In the genomic region with DNA sequence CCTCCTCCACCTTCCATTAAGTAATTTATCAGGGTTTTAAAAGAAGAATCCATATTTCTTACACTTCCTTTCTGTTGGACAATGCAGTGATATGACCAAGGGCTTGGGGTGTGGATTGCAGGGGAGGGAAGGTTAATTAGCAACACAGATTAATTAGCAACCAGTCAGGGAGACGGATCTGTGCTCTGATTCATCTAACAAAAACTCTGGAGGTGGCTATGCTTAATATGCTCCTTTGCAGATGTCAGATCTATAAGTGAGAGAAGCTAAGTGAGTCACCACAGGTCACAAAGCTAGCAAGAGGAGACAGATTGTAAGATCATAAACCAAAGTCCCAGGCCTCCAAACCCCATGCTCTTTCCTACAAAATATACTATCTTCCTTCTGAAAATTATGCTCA, we compare ENCODE assay signal across 13 cellular contexts.
DNase-seq lines count a peak whose midpoint lies in the region; ATAC-seq, FAIRE-seq and TF ChIP-seq lines count a peak whose summit lies in the region.
"Had no signal": no experiment of that assay in that cellular context is flagged by ENCODE, and none has a peak within 500 bp of the region (broad histone marks: within the 10 kb centered on the region; RNA-seq: fewer than 3 reads in every experiment).

No MANE protein-coding gene starts in this region.

- H3K36me3 Mint-ChIP-seq in activated CD4-positive, alpha-beta memory T cell treated with anti-CD3 and anti-CD28 coated beads, Interleukin-2, amount 10 ng/mL, durations not matched to agents 7 days and 5 days (ENCODE audit: low read depth) = peaks cover 8% of the 10 kb centered on the region

- H3K4me1 Mint-ChIP-seq in activated CD4-positive, alpha-beta memory T cell treated with anti-CD3 and anti-CD28 coated beads, Interleukin-2, amount 10 ng/mL, durations not matched to agents 7 days and 5 days = peaks cover 88% of the 10 kb centered on the region

- intact Hi-C loops in left ventricle myocardium inferior (cut with micrococcal nuclease) = no loop called here

- POLR2A ChIA-PET in activated CD4-positive, alpha-beta memory T cell treated with anti-CD3 and anti-CD28 coated beads, Interleukin-2, amount 10 ng/mL, durations not matched to agents 7 days and 5 days (lab: Charles Lee) = interaction anchor here (0.9 to 18.0 kb wide), 7 partner anchors 9 to 186 kb away, joined by 3 to 408 read pairs (median 19); no protein-coding TSS in a partner anchor

- dilution Hi-C loops in keratinocyte (cut with MboI; ENCODE audit: extremely low pct_ligation_motif_present, low sequenced_read_pairs) = no loop called here

- H3K27ac Mint-ChIP-seq in activated CD4-positive, alpha-beta memory T cell treated with anti-CD3 and anti-CD28 coated beads, Interleukin-2, amount 10 ng/mL, durations not matched to agents 7 days and 5 days = peak overlapping the region; percentile 90

- H3K36me3 ChIP-seq in GM23248 (ENCODE audit: low read depth) (no peaks in the 10 kb centered on the region), keratinocyte (ENCODE audit: control insufficient read depth in 2 of 2, extremely low read depth in 1 of 2, insufficient read depth in 2 of 2, low read length in 2 of 2) (no peaks in the 10 kb centered on the region), left ventricle myocardium inferior (no peaks in the 10 kb centered on the region)
- H3K36me3 ChIP-seq: thoracic aorta had no signal

- H3K27ac ChIP-seq in GM23248 (peak overlapping the region; percentile 58), keratinocyte (ENCODE audit: control insufficient read depth, insufficient read depth, low read length) (peak overlapping the region; percentile 99), left ventricle myocardium inferior (replicated peaks) (no peak overlapping the region)
- H3K27ac ChIP-seq: thoracic aorta had no signal

- CTCF ChIA-PET in activated CD4-positive, alpha-beta memory T cell treated with anti-CD3 and anti-CD28 coated beads, Interleukin-2, amount 10 ng/mL, durations not matched to agents 7 days and 5 days (lab: Charles Lee) = interaction anchor here (1.2 to 1.4 kb wide), 2 partner anchors 18 to 21 kb away, joined by 3 to 5 read pairs; no protein-coding TSS in a partner anchor

- whole genome bisulfite sequencing in GM23248 (ENCODE audit: low coverage in 1 of 2, low lambda C conversion rate in 2 of 2, missing lambda C conversion rate in 2 of 2), 2 experiments = 0 to 6% methylated on average over 1 of the region's 1 CpG

- peak; percentile 98 for FAIRE-seq in keratinocyte (lab: Jason Lieb, UNC)
- FAIRE-seq: D721Med had no signal

- no peak for TF ChIP-seq CTCF in keratinocyte (optimal IDR thresholded peaks at IDR 0.05 in 1 of 3, IDR thresholded peaks at IDR 0.05 in 1 of 3, conservative IDR thresholded peaks at IDR 0.05 in 1 of 3; ENCODE audit: extremely low read depth in 1 of 3, insufficient read depth in 2 of 3, low read length in 3 of 3)
- no peak for TF ChIP-seq CTCF in left ventricle myocardium inferior (IDR thresholded peaks at IDR 0.05; ENCODE audit: borderline replicate concordance)

- H4K20me1 ChIP-seq in GM23248 (ENCODE audit: insufficient read depth) = no peaks in the 10 kb centered on the region
- H4K20me1 ChIP-seq in keratinocyte (ENCODE audit: control insufficient read depth, extremely low read depth, insufficient read depth, low read length) = no peaks in the 10 kb centered on the region

- no peaks in the 10 kb centered on the region for H3K27me3 Mint-ChIP-seq in activated CD4-positive, alpha-beta memory T cell treated with anti-CD3 and anti-CD28 coated beads, Interleukin-2, amount 10 ng/mL, durations not matched to agents 7 days and 5 days

- H2AFZ ChIP-seq in GM23248 = no peak overlapping the region
- no peak overlapping the region for H2AFZ ChIP-seq in keratinocyte (ENCODE audit: control insufficient read depth, low read length)

- H3K27me3 ChIP-seq in GM23248 (replicated peaks; ENCODE audit: insufficient read depth) (no peaks in the 10 kb centered on the region), keratinocyte (ENCODE audit: control insufficient read depth, extremely low read depth, insufficient read depth, low read length) (no peaks in the 10 kb centered on the region), left ventricle myocardium inferior (ENCODE audit: low read depth) (peaks cover 10% of the 10 kb centered on the region)
- H3K27me3 ChIP-seq: body of pancreas had no signal

- H3K4me3 Mint-ChIP-seq in activated CD4-positive, alpha-beta memory T cell treated with anti-CD3 and anti-CD28 coated beads, Interleukin-2, amount 10 ng/mL, durations not matched to agents 7 days and 5 days = no peak overlapping the region

- ATAC-seq in GM19324 (IDR thresholded peaks at IDR 0.05; ENCODE audit: low FRiP score, unreplicated experiment) = no peak
- ATAC-seq in HG03521 (IDR thresholded peaks at IDR 0.05; ENCODE audit: unreplicated experiment) = no peak
- ATAC-seq: body of pancreas had no signal

- H3K9me1 ChIP-seq in keratinocyte (ENCODE audit: control insufficient read depth, extremely low read depth, insufficient read depth, low read length) = no peaks in the 10 kb centered on the region

- no peak overlapping the region for H3K4me3 ChIP-seq in GM23248
- H3K4me3 ChIP-seq in keratinocyte (ENCODE audit: control insufficient read depth in 2 of 3, extremely low read depth in 1 of 3, insufficient read depth in 2 of 3, low read depth in 1 of 3, low read length in 3 of 3) = peak overlapping the region in 1 of 3 experiments; percentile 2
- no peak overlapping the region for H3K4me3 ChIP-seq in left ventricle myocardium inferior
- H3K4me3 ChIP-seq: body of pancreas, thoracic aorta had no signal

- H3F3A ChIP-seq in GM23248 (ENCODE audit: insufficient read depth) = peaks cover 22% of the 10 kb centered on the region; the same call in 1 of the 2 replicates

- H3K9ac ChIP-seq in GM23248 = no peak overlapping the region
- peak overlapping the region; percentile 61 for H3K9ac ChIP-seq in keratinocyte (ENCODE audit: control insufficient read depth, extremely low read depth, insufficient read depth, low read length)

- H3K9me3 ChIP-seq in GM23248 (ENCODE audit: low read depth) (no peaks in the 10 kb centered on the region), keratinocyte (ENCODE audit: control insufficient read depth, low read depth, low read length) (no peaks in the 10 kb centered on the region), left ventricle myocardium inferior (replicated peaks) (no peaks in the 10 kb centered on the region)
- H3K9me3 ChIP-seq: body of pancreas, thoracic aorta had no signal

- H3K9me2 ChIP-seq in GM23248 (ENCODE audit: insufficient read depth) = no peaks in the 10 kb centered on the region

- peak; percentile 30 for DNase-seq in AG08395 (ENCODE audit: low spot score)
- peak; percentile 83 for DNase-seq in GM23248
- DNase-seq in activated CD4-positive, alpha-beta memory T cell treated with anti-CD3 and anti-CD28 coated beads, Interleukin-2, amount 10 ng/mL, durations not matched to agents 7 days and 5 days = no peak
- DNase-seq in keratinocyte (ENCODE audit: low read depth, low spot score) = peak; percentile 76
- no peak for DNase-seq in left ventricle myocardium inferior
- no peak for DNase-seq in NCI-H187 treated with DMSO at 0.1 percent for 48 hours (lab: John Stamatoyannopoulos, UW)
- DNase-seq: body of pancreas, glutamatergic neuron, KBM-7 had no signal

- H3K4me2 ChIP-seq in GM23248 (ENCODE audit: unreplicated experiment) (peak overlapping the region; percentile 31), keratinocyte (ENCODE audit: control insufficient read depth, extremely low read depth, insufficient read depth, low read depth, low read length) (peak overlapping the region; percentile 71)

- H3K79me2 ChIP-seq in GM23248 (ENCODE audit: insufficient read depth) (no peaks in the 10 kb centered on the region), keratinocyte (ENCODE audit: control insufficient read depth, insufficient read depth, low read length) (no peaks in the 10 kb centered on the region)

- in situ Hi-C loops in GM23248 (cut with MboI) = no loop called here

- H3K4me1 ChIP-seq in GM23248 (ENCODE audit: insufficient read depth) (peaks cover 31% of the 10 kb centered on the region), keratinocyte (ENCODE audit: control insufficient read depth, extremely low read depth, insufficient read depth, low read length) (peaks cover 52% of the 10 kb centered on the region), left ventricle myocardium inferior (peaks cover 10% of the 10 kb centered on the region)

- H3K9me3 Mint-ChIP-seq in activated CD4-positive, alpha-beta memory T cell treated with anti-CD3 and anti-CD28 coated beads, Interleukin-2, amount 10 ng/mL, durations not matched to agents 7 days and 5 days = no peaks in the 10 kb centered on the region

Comparison
In these comparisons a context has a peak if more than half of its experiments do, and no peak if none do; other contexts are left out.
1. DNase-seq: peak in AG08395 (single experiment), GM23248 (single experiment) and keratinocyte (single experiment); none in activated CD4-positive, alpha-beta memory T cell treated with anti-CD3 and anti-CD28 coated beads, Interleukin-2, amount 10 ng/mL, durations not matched to agents 7 days and 5 days (single experiment), left ventricle myocardium inferior (single experiment) and NCI-H187 treated with DMSO at 0.1 percent for 48 hours (single experiment).